ENCODE assay signal across 8 cellular contexts in the genomic region with DNA sequence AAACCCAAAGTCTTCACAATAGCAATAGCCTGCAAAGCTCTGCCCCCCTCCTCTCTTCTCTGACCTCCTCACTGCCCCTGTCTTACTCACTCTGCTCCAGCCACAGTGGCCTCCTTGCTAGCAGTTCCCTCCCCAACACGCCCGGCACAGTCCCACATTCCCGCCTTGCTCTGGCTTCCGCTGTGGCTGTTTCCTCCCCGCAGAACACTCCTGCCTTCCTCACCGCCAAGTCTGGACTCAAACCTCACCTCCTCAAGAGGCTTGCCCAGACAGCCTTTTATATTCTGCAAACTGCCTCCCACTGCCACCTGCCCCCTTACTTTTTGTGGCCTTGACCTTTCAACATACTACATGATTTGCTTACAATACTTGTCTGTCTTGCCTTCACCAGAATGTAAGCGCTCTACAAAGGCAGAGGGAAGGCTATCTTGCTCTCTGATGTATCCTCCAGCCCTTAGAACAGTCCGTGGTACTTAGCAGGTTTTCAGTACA. TPM values are rescaled to one million over a fixed set of nuclear protein-coding genes. Genes with fewer than 3 reads are reported as not detected.
DNase-seq lines count a peak whose midpoint lies in the region; ATAC-seq and TF ChIP-seq lines count a peak whose summit lies in the region.

No MANE protein-coding gene starts in this region.

- H3K9ac ChIP-seq in HUES6 (ENCODE audit: low read length): peak overlapping the region; percentile 6

- no peaks in the 10 kb centered on the region for H3K9me3 Mint-ChIP-seq in activated naive CD4-positive, alpha-beta T cell treated with anti-CD3 and anti-CD28 coated beads for 36 hours
- H3K9me3 Mint-ChIP-seq in activated naive CD8-positive, alpha-beta T cell (ENCODE audit: low read depth): no peaks in the 10 kb centered on the region

- H3K4me1 ChIP-seq in HUES6 (ENCODE audit: control insufficient read depth, insufficient read depth, low read length) (peaks cover 5% of the 10 kb centered on the region; the same call in 1 of the 2 replicates), left ventricle myocardium inferior (peaks cover 52% of the 10 kb centered on the region), psoas muscle (peaks cover 18% of the 10 kb centered on the region)

- no peaks in the 10 kb centered on the region for H3K27me3 Mint-ChIP-seq in activated naive CD4-positive, alpha-beta T cell treated with anti-CD3 and anti-CD28 coated beads for 36 hours (ENCODE audit: low read depth)
- H3K27me3 Mint-ChIP-seq in activated naive CD8-positive, alpha-beta T cell: no peaks in the 10 kb centered on the region

- no peaks in the 10 kb centered on the region for H3K9me3 ChIP-seq in HUES6 (ENCODE audit: control insufficient read depth, insufficient read depth, low read depth, low read length)
- no peaks in the 10 kb centered on the region for H3K9me3 ChIP-seq in left ventricle myocardium inferior (replicated peaks)
- no peaks in the 10 kb centered on the region for H3K9me3 ChIP-seq in psoas muscle

- H3K27me3 ChIP-seq in HUES6 (ENCODE audit: control insufficient read depth, insufficient read depth, low read length) (no peaks in the 10 kb centered on the region), left ventricle myocardium inferior (ENCODE audit: low read depth) (no peaks in the 10 kb centered on the region), psoas muscle (ENCODE audit: insufficient read depth in 3 of 3, low read length in 2 of 3) (no peaks in the 10 kb centered on the region)

- DNase-seq in activated naive CD4-positive, alpha-beta T cell treated with anti-CD3 and anti-CD28 coated beads for 36 hours: peak; percentile 45
- no peak for DNase-seq in activated naive CD4-positive, alpha-beta T cell (lab: John Stamatoyannopoulos, UW)
- DNase-seq in left ventricle myocardium inferior (peak; percentile 57), psoas muscle (peak; percentile 47 to 67), NCI-H748 (lab: John Stamatoyannopoulos, UW; ENCODE audit: unreplicated experiment) (no peak), DMS53 treated with DMSO at 0.1 percent for 48 hours (lab: John Stamatoyannopoulos, UW; ENCODE audit: unreplicated experiment) (no peak)

- H3K27ac ChIP-seq in HUES6 (ENCODE audit: low read depth, low read length) (no peak overlapping the region), left ventricle myocardium inferior (replicated peaks) (peak overlapping the region; percentile 93), psoas muscle (peak overlapping the region; percentile 90)

- intact Hi-C loops in activated naive CD4-positive, alpha-beta T cell treated with anti-CD3 and anti-CD28 coated beads for 36 hours (cut with micrococcal nuclease): loop anchor here (1.0 kb wide), 2 partner anchors 16 to 49 kb away; a partner anchor contains a TSS
- intact Hi-C loops in left ventricle myocardium inferior (cut with micrococcal nuclease): no loop called here
- intact Hi-C loops in psoas muscle (cut with DNase I): no loop called here

- peaks cover 26% of the 10 kb centered on the region for H3K36me3 Mint-ChIP-seq in activated naive CD4-positive, alpha-beta T cell treated with anti-CD3 and anti-CD28 coated beads for 36 hours (ENCODE audit: low read depth)
- H3K36me3 Mint-ChIP-seq in activated naive CD8-positive, alpha-beta T cell: peaks cover 5% of the 10 kb centered on the region

- CTCF ChIA-PET in activated naive CD4-positive, alpha-beta T cell treated with anti-CD3 and anti-CD28 coated beads for 36 hours (lab: Charles Lee): interaction anchor here (2.2 to 2.3 kb wide), 2 partner anchors 12 to 17 kb away, joined by 7 to 22 read pairs; a partner anchor contains a TSS

- ATAC-seq in psoas muscle: peak; percentile 29 to 64 (median 44)

- H3K4me1 Mint-ChIP-seq in activated naive CD4-positive, alpha-beta T cell treated with anti-CD3 and anti-CD28 coated beads for 36 hours (ENCODE audit: low read depth): peaks cover 43% of the 10 kb centered on the region
- peaks cover 42% of the 10 kb centered on the region for H3K4me1 Mint-ChIP-seq in activated naive CD8-positive, alpha-beta T cell (ENCODE audit: low read depth)

- peak overlapping the region; percentile 79 for H3K4me3 ChIP-seq in HUES6 (ENCODE audit: low read depth, low read length)
- H3K4me3 ChIP-seq in left ventricle myocardium inferior: peak overlapping the region; percentile 96
- H3K4me3 ChIP-seq in psoas muscle: peak overlapping the region; percentile 95

- 12 to 29% (median 16%) methylated on average over 8 of the region's 8 CpGs for WGBS in psoas muscle, 3 donors

- H3K4me3 Mint-ChIP-seq in activated naive CD4-positive, alpha-beta T cell treated with anti-CD3 and anti-CD28 coated beads for 36 hours: peak overlapping the region; percentile 94
- peak overlapping the region; percentile 88 for H3K4me3 Mint-ChIP-seq in activated naive CD8-positive, alpha-beta T cell

- H3K36me3 ChIP-seq in HUES6 (ENCODE audit: control insufficient read depth, insufficient read depth, low read length) (peaks cover 25% of the 10 kb centered on the region), left ventricle myocardium inferior (peaks cover 20% of the 10 kb centered on the region), psoas muscle (ENCODE audit: insufficient read depth in 1 of 2, low read depth in 1 of 2) (peaks cover 0 to 26% of the 10 kb centered on the region in 2 donors)

- H3K27ac Mint-ChIP-seq in activated naive CD4-positive, alpha-beta T cell treated with anti-CD3 and anti-CD28 coated beads for 36 hours: peak overlapping the region; percentile 92
- peak overlapping the region; percentile 95 for H3K27ac Mint-ChIP-seq in activated naive CD8-positive, alpha-beta T cell

- TF ChIP-seq CTCF in left ventricle myocardium inferior (IDR thresholded peaks at IDR 0.05; ENCODE audit: borderline replicate concordance) (no peak), psoas muscle (IDR thresholded peaks at IDR 0.05) (no peak)

RNA-seq across cellular contexts. Expression of a gene that starts 0.4 kb away (rescaled TPM):
- total RNA-seq in activated naive CD4-positive, alpha-beta T cell treated with anti-CD3 and anti-CD28 coated beads for 36 hours: 10 to 100 TPM; 55.2 to 56.1 TPM
- 52.3 TPM for total RNA-seq in left ventricle myocardium inferior
- total RNA-seq in psoas muscle: 10 to 100 TPM; 37.6 to 61.2 (median 43.2) TPM
- polyA plus RNA-seq in psoas muscle: 10 to 100 TPM; 26.4 to 50.5 (median 38.9) TPM

RNA-seq across cellular contexts. Expression of a gene that starts 16.3 kb away (rescaled TPM):
- total RNA-seq in activated naive CD4-positive, alpha-beta T cell treated with anti-CD3 and anti-CD28 coated beads for 36 hours: 10 to 100 TPM; 60.6 TPM
- total RNA-seq in left ventricle myocardium inferior: 40.7 TPM
- total RNA-seq in psoas muscle: 10 to 100 TPM; 32.1 to 67.3 (median 52.6) TPM
- 10 to 100 TPM; 40.2 to 73.6 (median 48.6) TPM for polyA plus RNA-seq in psoas muscle

RNA-seq across cellular contexts. Expression of a gene that starts 17.2 kb away (rescaled TPM):
- 10 to 100 TPM; 60.3 to 63.0 TPM for total RNA-seq in activated naive CD4-positive, alpha-beta T cell treated with anti-CD3 and anti-CD28 coated beads for 36 hours
- 108 TPM for total RNA-seq in left ventricle myocardium inferior
- total RNA-seq in psoas muscle: 10 to 100 TPM; 41.0 to 78.0 (median 53.7) TPM
- polyA plus RNA-seq in psoas muscle: 10 to 100 TPM; 26.5 to 48.4 (median 27.2) TPM

RNA-seq across cellular contexts. Expression of a gene that starts 46.5 kb away (rescaled TPM):
- 10 to 100 TPM; 58.9 to 69.2 TPM for total RNA-seq in activated naive CD4-positive, alpha-beta T cell treated with anti-CD3 and anti-CD28 coated beads for 36 hours
- total RNA-seq in left ventricle myocardium inferior (34.1 TPM), psoas muscle (10 to 100 TPM; 17.7 to 34.5 (median 27.0) TPM)
- 10 to 100 TPM; 33.2 to 43.5 (median 42.8) TPM for polyA plus RNA-seq in psoas muscle

RNA-seq across cellular contexts. Expression of a gene that starts 48.4 kb away (rescaled TPM):
- total RNA-seq in activated naive CD4-positive, alpha-beta T cell treated with anti-CD3 and anti-CD28 coated beads for 36 hours: 100 to 1,000 TPM; 346 to 348 TPM
- total RNA-seq in left ventricle myocardium inferior (1,257 TPM), psoas muscle (100 to 1,000 TPM; 635 to 910 (median 767) TPM)
- polyA plus RNA-seq in psoas muscle: 1,000 to 10,000 TPM in 2 of 3 donors, 100 to 1,000 TPM in 1; 974 to 1,651 (median 1,366) TPM

Comparison
In these comparisons a context has a peak if more than half of its experiments do, and no peak if none do; other contexts are left out.
1. DNase-seq: peak in activated naive CD4-positive, alpha-beta T cell treated with anti-CD3 and anti-CD28 coated beads for 36 hours (single experiment), left ventricle myocardium inferior (single experiment) and psoas muscle (2 of 2); none in activated naive CD4-positive, alpha-beta T cell (0 of 4), NCI-H748 (single experiment) and DMS53 treated with DMSO at 0.1 percent for 48 hours (single experiment).
2. Peak in every context shown above with its lines, with median percentiles within 50 percentile points of each other: H3K4me3 ChIP-seq.